Comparison of ENCODE assay signal across 17 cellular contexts in the genomic region with DNA sequence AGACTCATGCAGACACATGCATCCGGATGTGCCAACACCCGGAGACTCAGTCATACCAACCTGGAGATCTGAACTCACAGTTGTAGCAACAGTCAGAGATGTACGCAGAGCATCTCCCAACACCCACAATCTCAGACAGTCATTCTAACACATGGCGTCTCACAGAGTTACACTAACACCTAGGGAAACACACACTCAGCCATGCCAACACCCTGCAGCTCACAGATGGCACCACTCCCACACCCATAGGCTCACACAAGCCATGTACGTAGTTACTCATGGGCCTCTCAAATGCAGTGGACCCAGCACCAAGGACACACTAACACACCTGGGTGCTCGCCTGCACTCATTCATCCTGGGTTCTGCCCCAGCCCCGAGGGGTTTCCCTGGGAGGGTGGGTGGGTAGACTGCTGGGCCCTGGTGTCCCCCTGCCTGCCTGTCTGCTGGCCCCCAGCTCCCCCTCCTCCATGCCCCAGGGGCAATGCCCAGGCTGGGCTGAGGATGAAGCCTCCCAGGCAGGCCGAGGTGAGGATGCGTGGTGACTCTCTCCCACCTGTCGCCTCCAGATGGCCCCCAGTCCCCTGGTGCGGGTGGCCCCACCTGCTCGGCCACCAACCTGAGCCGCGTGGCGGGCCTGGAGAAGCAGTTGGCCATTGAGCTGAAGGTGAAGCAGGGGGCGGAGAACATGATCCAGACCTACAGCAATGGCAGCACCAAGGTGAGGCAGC. TPM values are rescaled to one million over a fixed set of nuclear protein-coding genes. Genes with fewer than 3 reads are reported as not detected.
"Had no signal": no experiment of that assay in that cellular context is flagged by ENCODE, and none has a peak within 500 bp of the region (broad histone marks: within the 10 kb centered on the region; RNA-seq: fewer than 3 reads in every experiment).

No MANE protein-coding gene starts in this region.

- DNase-seq: activated CD8-positive, alpha-beta memory T cell treated with anti-CD3 and anti-CD28 coated beads for 24 hours; activated gamma-delta T cell; colonic mucosa; effector CD4-positive, alpha-beta T cell; kidney; left ventricle myocardium inferior; mesenchymal stem cell; nephron progenitor cell; ovary; retina; stimulated activated CD4-positive, alpha-beta T cell treated with anti-CD3 and anti-CD28 coated beads, Interleukin-4, amount 100 ng/mL, for 1 hour; stimulated activated CD8-positive, alpha-beta memory T cell treated with anti-CD3 and anti-CD28 coated beads, Interleukin-4, amount 100 ng/mL, for 48 hours; testis had no signal

- H3K9me3 ChIP-seq: colonic mucosa, left ventricle myocardium inferior, ovary, testis had no signal

- FAIRE-seq: frontal cortex, kidney had no signal

- H3K27ac ChIP-seq: cardiac muscle cell, colonic mucosa, left ventricle myocardium inferior, ovary, testis, VCaP had no signal

- H3K4me3 ChIP-seq: cardiac muscle cell, colonic mucosa, left ventricle myocardium inferior, ovary, testis had no signal

- H3K36me3 ChIP-seq: ovary had no signal

- H3K27me3 ChIP-seq: cardiac muscle cell, colonic mucosa, ovary, testis had no signal

- H3K4me1 ChIP-seq: colonic mucosa had no signal

- H3K4me3 Mint-ChIP-seq: nephron progenitor cell; stimulated activated naive CD8-positive, alpha-beta T cell treated with anti-CD3 and anti-CD28 coated beads, Interleukin-15, Interleukin-2, amounts not matched to agents 100 ng/mL and 50 ng/mL, for 24 hours had no signal

- H3K9me3 Mint-ChIP-seq: nephron progenitor cell; stimulated activated naive CD8-positive, alpha-beta T cell treated with anti-CD3 and anti-CD28 coated beads, Interleukin-15, Interleukin-2, amounts not matched to agents 100 ng/mL and 50 ng/mL, for 24 hours had no signal

- H3K27ac Mint-ChIP-seq: nephron progenitor cell; stimulated activated naive CD8-positive, alpha-beta T cell treated with anti-CD3 and anti-CD28 coated beads, Interleukin-15, Interleukin-2, amounts not matched to agents 100 ng/mL and 50 ng/mL, for 24 hours had no signal

- H3K27me3 Mint-ChIP-seq: stimulated activated naive CD8-positive, alpha-beta T cell treated with anti-CD3 and anti-CD28 coated beads, Interleukin-15, Interleukin-2, amounts not matched to agents 100 ng/mL and 50 ng/mL, for 24 hours had no signal

RNA-seq across cellular contexts. Expression of gene PTGER1, which starts 32.1 kb away (rescaled TPM):
- total RNA-seq: frontal cortex, left ventricle myocardium inferior had no signal
- polyA plus RNA-seq: ovary had no signal
